In the genomic region with DNA sequence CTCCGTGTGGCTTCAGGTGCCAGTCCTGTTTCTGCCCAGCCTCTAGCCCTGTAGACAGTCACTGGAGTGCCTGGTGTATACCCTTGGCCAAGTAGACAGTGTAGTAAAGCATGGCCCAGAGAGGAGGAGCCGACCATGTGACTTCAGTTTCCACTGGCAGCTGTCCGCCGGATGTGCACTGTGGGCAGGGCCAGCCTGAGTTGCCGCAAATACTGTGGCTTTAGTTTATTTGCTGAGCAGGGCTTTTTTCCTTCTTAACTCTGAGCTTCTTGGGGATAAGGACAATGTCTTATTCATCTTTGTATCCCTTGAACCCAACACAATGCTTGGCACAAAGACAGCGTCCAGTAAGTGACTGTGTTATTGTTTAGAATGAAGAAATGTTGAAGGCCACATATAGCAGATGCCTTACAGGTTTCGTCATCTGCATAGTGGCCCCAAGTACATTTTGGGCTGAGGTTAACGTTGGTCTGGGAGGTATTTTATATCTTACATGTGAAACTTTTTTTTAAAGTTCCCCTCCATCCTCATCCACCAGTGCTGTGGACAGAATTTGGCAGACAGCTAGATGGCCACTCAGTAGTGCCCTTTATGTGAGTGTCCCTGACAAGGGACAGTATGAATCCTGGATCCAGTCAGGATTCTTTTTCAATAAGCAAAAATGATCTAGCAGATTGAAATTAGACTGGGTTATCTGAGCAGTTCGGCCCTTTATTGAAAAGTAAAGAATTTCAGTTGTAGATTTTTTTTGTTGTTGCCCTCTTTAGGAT, we compare ENCODE assay signal across 7 cellular contexts. TPM values are rescaled to one million over a fixed set of nuclear protein-coding genes. Genes with fewer than 3 reads are reported as not detected.
DNase-seq lines count a peak whose midpoint lies in the region; ATAC-seq and TF ChIP-seq lines count a peak whose summit lies in the region.

No MANE protein-coding gene starts in this region.

- no peak for TF ChIP-seq CTCF in stomach (IDR thresholded peaks at IDR 0.05)

- H3K4me1 Mint-ChIP-seq in naive B cell: peaks cover 37 to 57% (median 52%) of the 10 kb centered on the region in 3 donors

- no peaks in the 10 kb centered on the region for H3K9me3 ChIP-seq in stomach

- intact Hi-C loops in stomach (cut with DNase I; ENCODE audit: low total_unique reads): no loop called here

- WGBS in stomach, 5 donors: 26 to 41% (median 28%) methylated on average over 9 of the region's 9 CpGs

- H3K9me3 Mint-ChIP-seq in naive B cell: no peaks in the 10 kb centered on the region

- H3K4me3 ChIP-seq in stomach: no peak overlapping the region

- TF ChIP-seq EP300 in stomach (IDR thresholded peaks at IDR 0.05): no peak

- no peaks in the 10 kb centered on the region for H3K27me3 Mint-ChIP-seq in naive B cell

- ATAC-seq in GM19328 (IDR thresholded peaks at IDR 0.05; ENCODE audit: unreplicated experiment) (peak; percentile 98), HG03439 (IDR thresholded peaks at IDR 0.05; ENCODE audit: unreplicated experiment) (peak; percentile 80), naive B cell (ENCODE audit: low read depth in 2 of 2) (peak; percentile 98 to 99)

- TF ChIP-seq POLR2A in stomach (IDR thresholded peaks at IDR 0.05): no peak

- peak; percentile 50 for DNase-seq in activated CD4-positive, CD25-positive, alpha-beta regulatory T cell treated with anti-CD3 and anti-CD28 coated beads, Interleukin-2, amount 50 U/mL, for 72 hours
- peak; percentile 85 for DNase-seq in dermis blood vessel endothelial cell
- peak; percentile 49 for DNase-seq in naive B cell
- DNase-seq in stomach: peak; percentile 79
- no peak for DNase-seq in NK-92 (lab: John Stamatoyannopoulos, UW; ENCODE audit: unreplicated experiment)

- peak overlapping the region; percentile 77 to 97 (median 94) for H3K27ac Mint-ChIP-seq in naive B cell

- peaks cover 46 to 100% (median 85%) of the 10 kb centered on the region in 4 donors for H3K4me1 ChIP-seq in stomach

- H3K36me3 ChIP-seq in stomach: peaks cover 15 to 32% (median 19%) of the 10 kb centered on the region in 4 donors

- H3K27ac ChIP-seq in stomach: peak overlapping the region; percentile 10 to 86 (median 76)

- H3K4me3 Mint-ChIP-seq in naive B cell: peak overlapping the region; percentile 28 to 91 (median 74)

- no peaks in the 10 kb centered on the region for H3K36me3 Mint-ChIP-seq in naive B cell

- H3K27me3 ChIP-seq in stomach: no peaks in the 10 kb centered on the region

RNA-seq across cellular contexts. Expression of a gene that starts 40.6 kb away (rescaled TPM):
- total RNA-seq in dermis blood vessel endothelial cell (not detected in 2 replicates), stomach (not detected)
- polyA plus RNA-seq in naive B cell (ENCODE audit: low read depth in 6 of 6) (not detected), stomach (100 to 1,000 TPM in 1 of 3 donors, under 1 TPM in 2; 0.30 to 106 (median 0.37) TPM)

RNA-seq across cellular contexts. Expression of a gene that starts 52.8 kb away (rescaled TPM):
- total RNA-seq in dermis blood vessel endothelial cell (73.9 and 103 TPM in 2 replicates), stomach (100 to 1,000 TPM in 1 of 5 donors, 10 to 100 TPM in 4; 25.5 to 140 (median 43.3) TPM)
- polyA plus RNA-seq in naive B cell (ENCODE audit: low read depth in 6 of 6) (10 to 100 TPM; 26.0 to 34.2 (median 29.7) TPM), stomach (10 to 100 TPM; 15.1 to 27.5 (median 25.4) TPM)

RNA-seq across cellular contexts. Expression of a gene that starts 57.5 kb away (rescaled TPM):
- total RNA-seq in dermis blood vessel endothelial cell (39.0 and 42.9 TPM in 2 replicates), stomach (10 to 100 TPM in 4 of 5 donors, 1 to 10 TPM in 1; 9.9 to 59.3 (median 32.6) TPM)
- polyA plus RNA-seq in naive B cell (ENCODE audit: low read depth in 6 of 6) (10 to 100 TPM; 42.5 to 67.3 (median 57.0) TPM), stomach (10 to 100 TPM; 20.0 to 39.0 (median 33.1) TPM)
